8 cellular contexts compared by ENCODE assay signal in the genomic region with DNA sequence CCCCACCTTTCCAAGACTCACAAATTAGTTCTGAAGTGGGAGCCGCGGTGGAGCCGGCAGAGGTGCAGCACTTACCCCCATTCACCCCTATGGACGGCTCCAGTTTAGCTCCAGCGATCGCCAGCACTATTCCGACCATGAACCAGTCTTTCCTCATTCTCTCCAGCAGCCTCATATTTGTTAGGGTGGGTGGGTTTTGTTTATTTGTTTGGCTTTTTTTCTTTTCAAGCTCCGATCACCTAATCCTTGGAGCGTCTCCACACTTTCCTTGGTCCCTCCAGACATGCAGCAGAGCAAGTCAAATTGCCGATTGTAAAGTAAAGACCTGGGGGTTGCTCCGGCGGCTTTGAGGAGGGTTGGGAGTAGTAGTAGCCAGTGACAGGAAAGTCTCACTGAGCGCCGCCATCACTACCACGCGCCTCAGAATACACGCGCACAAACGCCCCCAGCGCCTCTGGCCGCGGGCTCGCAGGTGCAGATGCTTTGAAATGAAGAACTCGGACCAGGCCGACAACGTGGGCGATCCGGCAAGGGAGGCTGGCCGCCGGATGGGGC. TPM values are rescaled to one million over a fixed set of nuclear protein-coding genes. Genes with fewer than 3 reads are reported as not detected.
DNase-seq lines count a peak whose midpoint lies in the region; ATAC-seq and TF ChIP-seq lines count a peak whose summit lies in the region.

Gene SLC10A7, minus strand, starts transcription at position 398 of the 555 bp plus-strand sequence. Its CDS starts 223 bp downstream, at position 175.

- H3K36me3 Mint-ChIP-seq in natural killer cell: no peaks in the 10 kb centered on the region

- peak within 1 kb of the TSS; percentile 20; the same call in 1 of the 2 replicates for H3K27ac ChIP-seq in HUES64 (ENCODE audit: low read depth, low read length)
- peak within 1 kb of the TSS; percentile 76 for H3K27ac ChIP-seq in stomach smooth muscle (ENCODE audit: low read length)

- peak within 1 kb of the TSS; percentile 96 for H3K4me3 ChIP-seq in HUES64 (ENCODE audit: low read length)
- H3K4me3 ChIP-seq in fibroblast of the aortic adventitia (ENCODE audit: low read depth, low read length): peak within 1 kb of the TSS; percentile 93
- H3K4me3 ChIP-seq in stomach smooth muscle (ENCODE audit: low read length in 2 of 2): peak within 1 kb of the TSS; percentile 97 to 99

- TF ChIP-seq CTCF in fibroblast of the aortic adventitia (IDR thresholded peaks at IDR 0.05; ENCODE audit: insufficient read depth, low read length): no peak
- no peak for TF ChIP-seq CTCF in natural killer cell (IDR thresholded peaks at IDR 0.05)

- ATAC-seq in GM21528 (IDR thresholded peaks at IDR 0.05; ENCODE audit: low FRiP score, unreplicated experiment) (peak; percentile 88), natural killer cell (peak; percentile 76 to 89 (median 84))

- no peaks in the 10 kb centered on the region for H3K9me3 Mint-ChIP-seq in natural killer cell

- no peaks in the 10 kb centered on the region for H3K36me3 ChIP-seq in HUES64 (ENCODE audit: insufficient read depth, low read length)
- no peaks in the 10 kb centered on the region for H3K36me3 ChIP-seq in stomach smooth muscle (ENCODE audit: control insufficient read depth in 2 of 2, insufficient read depth in 2 of 2, low read length in 2 of 2)

- intact Hi-C loops in natural killer cell (cut with micrococcal nuclease): loop anchor here (5.0 kb wide), 1 partner anchor 344 kb away; the partner anchor contains the start of gene LSM6

- H3K9ac ChIP-seq in HUES64 (ENCODE audit: low read depth, low read length): peak within 1 kb of the TSS; percentile 60
- peak within 1 kb of the TSS; percentile 83 to 88 for H3K9ac ChIP-seq in stomach smooth muscle (ENCODE audit: low read length in 2 of 2)

- peaks cover 49% of the 10 kb centered on the region for H3K27me3 ChIP-seq in HUES64 (ENCODE audit: insufficient read depth, low read length)
- no peaks in the 10 kb centered on the region for H3K27me3 ChIP-seq in stomach smooth muscle (ENCODE audit: control insufficient read depth in 1 of 2, insufficient read depth in 2 of 2, low read length in 2 of 2)

- H3K9me3 ChIP-seq in HUES64 (ENCODE audit: insufficient read depth, low read depth, low read length): no peaks in the 10 kb centered on the region
- no peaks in the 10 kb centered on the region for H3K9me3 ChIP-seq in stomach smooth muscle (ENCODE audit: control insufficient read depth in 2 of 2, low read length in 2 of 2)

- H3K4me1 ChIP-seq in HUES64 (ENCODE audit: insufficient read depth, low read length) (no peaks in the 10 kb centered on the region), stomach smooth muscle (ENCODE audit: control insufficient read depth, insufficient read depth, low read length) (peaks cover 11% of the 10 kb centered on the region)

- DNase-seq in DMS79 (lab: John Stamatoyannopoulos, UW) (peak; percentile 15), RKO (ENCODE audit: low spot score) (peak; percentile 86), fibroblast of the aortic adventitia (ENCODE audit: low read depth) (peak; percentile 68), natural killer cell (peak; percentile 63)
- peak; percentile 30 to 44 for DNase-seq in activated T-helper 1 cell treated with anti-CD3 and anti-CD28 coated beads, Interleukin-2, amount 50 U/mL, for 16 hours (ENCODE audit: low read depth in 1 of 2, low spot score in 1 of 2)

- peaks cover 8 to 18% of the 10 kb centered on the region in 2 donors for H3K4me1 Mint-ChIP-seq in natural killer cell

- no peak within 1 kb of the TSS for H3K27ac Mint-ChIP-seq in natural killer cell

- under 1% methylated on average over 29 of the region's 30 CpGs for WGBS in HUES64

- no peaks in the 10 kb centered on the region for H3K27me3 Mint-ChIP-seq in natural killer cell (ENCODE audit: low read depth in 2 of 2)

- no peak within 1 kb of the TSS for H3K4me3 Mint-ChIP-seq in natural killer cell

RNA-seq across cellular contexts. Expression of gene SLC10A7, which starts in this region (rescaled TPM):
- 3.0 TPM for polyA plus RNA-seq in HUES64 (2013, experiment 1 of 2)
- 3.4 TPM for polyA plus RNA-seq in HUES64 (2013, experiment 2 of 2)
- 10.0 and 18.2 TPM in 2 replicates for total RNA-seq in fibroblast of the aortic adventitia (ENCODE audit: low replicate concordance)
- 10 to 100 TPM; 16.0 to 29.4 (median 26.3) TPM for total RNA-seq in natural killer cell

Comparison
In these comparisons a context has a peak if more than half of its experiments do, and no peak if none do; other contexts are left out.
1. Peak in every context shown above with its lines: DNase-seq, ATAC-seq, H3K4me3 ChIP-seq and H3K27ac ChIP-seq.
2. DNase-seq: peak in every context shown above with its lines; median percentile 86 in RKO; 68 in fibroblast of the aortic adventitia; 63 in natural killer cell; 37 in activated T-helper 1 cell treated with anti-CD3 and anti-CD28 coated beads, Interleukin-2, amount 50 U/mL, for 16 hours; 15 in DMS79.